Comparison of ENCODE assay signal across 7 cellular contexts in the genomic region with DNA sequence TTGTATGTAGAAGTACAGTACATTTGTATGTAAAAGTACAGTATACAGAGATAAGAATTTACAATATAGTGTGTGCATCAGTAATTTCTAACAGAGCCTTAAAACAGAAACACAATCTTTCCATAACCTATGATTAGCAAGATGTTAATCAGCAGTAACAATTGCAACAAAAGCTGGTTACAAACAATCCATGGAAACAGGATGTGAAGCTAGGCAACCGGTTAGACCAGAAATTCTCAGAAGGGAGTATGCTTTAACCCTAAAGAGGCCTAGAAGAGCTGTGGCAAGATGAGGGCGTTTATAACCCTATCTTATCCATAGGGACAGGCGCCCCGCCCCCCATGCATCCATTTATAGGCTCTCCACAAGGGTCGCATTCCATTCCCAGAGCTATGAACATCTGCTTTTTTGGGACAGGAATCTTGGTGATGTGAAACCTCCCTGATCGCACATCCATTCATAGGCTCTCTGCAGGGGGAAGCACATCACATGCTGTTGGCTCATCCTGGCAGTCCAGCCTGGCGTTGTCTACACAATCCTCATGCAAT.
DNase-seq lines count a peak whose midpoint lies in the region; ATAC-seq, FAIRE-seq and TF ChIP-seq lines count a peak whose summit lies in the region.
"Not testable (repeated sequence)": the region's sequence is repeated elsewhere in the genome, so short reads cannot be mapped to it uniquely, and the experiment has no call there.

No MANE protein-coding gene starts in this region.

- H3K4me1 ChIP-seq in heart left ventricle = peaks cover 0 to 16% (median 0%) of the 10 kb centered on the region in 12 donors
- not testable (repeated sequence) for H3K4me1 ChIP-seq in iPS-20b (ENCODE audit: insufficient read depth, low read length); parathyroid adenoma

- H3K27me3 ChIP-seq in bronchial epithelial cell (ENCODE audit: control insufficient read depth, insufficient read depth, low read length); heart left ventricle; iPS-20b (ENCODE audit: insufficient read depth, low read length); parathyroid adenoma (ENCODE audit: control insufficient read depth, insufficient read depth, low read length): not testable (repeated sequence)

- H3K4me2 ChIP-seq in parathyroid adenoma (ENCODE audit: low read length) = not testable (repeated sequence)

- H2AFZ ChIP-seq in parathyroid adenoma = not testable (repeated sequence)

- peak; percentile 18 for DNase-seq in DMS53 treated with DMSO at 0.1 percent for 48 hours (lab: John Stamatoyannopoulos, UW; ENCODE audit: unreplicated experiment)
- DNase-seq in NCI-H1417 (lab: John Stamatoyannopoulos, UW) = peak in 2 of 3 experiments; percentile 2 to 31
- peak; percentile 53 for DNase-seq in NCI-H748 treated with DMSO at 0.1 percent for 48 hours (lab: John Stamatoyannopoulos, UW)
- DNase-seq in bronchial epithelial cell (ENCODE audit: low read depth) = peak; percentile 10
- not testable (repeated sequence) for DNase-seq in heart left ventricle

- not testable (repeated sequence) for ATAC-seq in heart left ventricle

- intact Hi-C loops in heart left ventricle (cut with DNase I) = not testable (repeated sequence)

- H3K4me3 ChIP-seq in bronchial epithelial cell (ENCODE audit: low read depth, low read length); heart left ventricle; parathyroid adenoma (ENCODE audit: low read depth, low read length): not testable (repeated sequence)
- peak overlapping the region; percentile 17; the same call in 1 of the 2 replicates for H3K4me3 ChIP-seq in iPS-20b (ENCODE audit: low read length)

- not testable (repeated sequence) for TF ChIP-seq POLR2A in heart left ventricle (IDR thresholded peaks at IDR 0.05)

- not testable (repeated sequence) for H3K36me3 ChIP-seq in bronchial epithelial cell (ENCODE audit: control insufficient read depth, insufficient read depth, low read length); heart left ventricle; iPS-20b (ENCODE audit: insufficient read depth, low read depth, low read length); parathyroid adenoma (ENCODE audit: control insufficient read depth, insufficient read depth, low read length)

- WGBS in heart left ventricle, 4 donors = 38 to 57% (median 41%) methylated on average over 7 of the region's 7 CpGs

- TF ChIP-seq CTCF in bronchial epithelial cell (IDR thresholded peaks at IDR 0.05; ENCODE audit: insufficient read depth, low read length, severe bottlenecking); heart left ventricle (IDR thresholded peaks at IDR 0.05); parathyroid adenoma (IDR thresholded peaks at IDR 0.05): not testable (repeated sequence)

- not testable (repeated sequence) for H3K9ac ChIP-seq in iPS-20b (ENCODE audit: low read depth, low read length); parathyroid adenoma

- H3K9me3 ChIP-seq in heart left ventricle = peaks cover 0 to 13% (median under 1%) of the 10 kb centered on the region in 12 donors
- H3K9me3 ChIP-seq in iPS-20b (ENCODE audit: insufficient read depth, low read depth, low read length); parathyroid adenoma (ENCODE audit: control insufficient read depth, low read length): not testable (repeated sequence)

- not testable (repeated sequence) for H3K79me2 ChIP-seq in parathyroid adenoma

- H3K27ac ChIP-seq in heart left ventricle (peak overlapping the region in 10 of 12 donors; percentile 1 to 57 (median 42)), parathyroid adenoma (peak overlapping the region; percentile 49)
- H3K27ac ChIP-seq in iPS-20b (ENCODE audit: low read length) = not testable (repeated sequence)

- FAIRE-seq in bronchial epithelial cell (lab: Jason Lieb, UNC) = not testable (repeated sequence)
